Comparison of ENCODE assay signal across 20 cellular contexts in the genomic region with DNA sequence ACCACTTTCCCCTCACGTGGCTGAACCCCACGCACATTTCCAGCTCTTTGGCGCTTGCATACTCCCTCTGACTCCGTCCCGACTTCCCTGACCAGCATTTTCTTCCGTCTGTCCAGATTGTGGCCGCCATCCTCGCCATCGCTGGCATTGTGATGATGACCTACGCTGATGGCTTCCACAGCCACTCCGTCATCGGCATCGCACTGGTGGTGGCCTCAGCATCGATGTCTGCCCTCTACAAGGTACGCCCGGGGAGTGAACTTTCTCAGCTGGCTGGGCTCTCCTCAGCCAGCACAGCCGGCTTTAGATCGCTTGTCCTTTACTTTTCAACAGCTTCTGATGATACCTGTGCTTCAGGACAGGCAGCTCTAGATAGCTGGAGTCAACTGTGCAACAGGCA.
"Had no signal": no experiment of that assay in that cellular context is flagged by ENCODE, and none has a peak within 500 bp of the region (broad histone marks: within the 10 kb centered on the region; RNA-seq: fewer than 3 reads in every experiment).

No MANE protein-coding gene starts in this region.

- H3K27me3 ChIP-seq: adrenal gland, breast epithelium, hepatocyte, neural progenitor cell, testis had no signal

- H3K9me3 Mint-ChIP-seq: mesothelial cell of epicardium; neural progenitor cell; T-helper 1 cell treated with Interleukin-12 subunit alpha and Interleukin-12 subunit beta and Interleukin-4 antibody, amounts not matched to agents 30 μg/mL and 1 μg/mL, for 36 hours; type B pancreatic cell had no signal

- H3K4me1 ChIP-seq: adrenal gland, breast epithelium, lower lobe of right lung, neural progenitor cell, testis had no signal

- H3K4me2 ChIP-seq: hepatocyte, neural progenitor cell had no signal

- H3K4me3 Mint-ChIP-seq: mesothelial cell of epicardium; neural progenitor cell; T-helper 1 cell treated with Interleukin-12 subunit alpha and Interleukin-12 subunit beta and Interleukin-4 antibody, amounts not matched to agents 30 μg/mL and 1 μg/mL, for 36 hours; type B pancreatic cell had no signal

- H2AFZ ChIP-seq: hepatocyte, neural progenitor cell had no signal

- H3K9ac ChIP-seq: neural progenitor cell had no signal

- H3K27ac ChIP-seq: adrenal gland, breast epithelium, hepatocyte, lower lobe of right lung, neural progenitor cell, testis had no signal

- H3K27ac Mint-ChIP-seq: mesothelial cell of epicardium; neural progenitor cell; progenitor cell of endocrine pancreas; T-helper 1 cell treated with Interleukin-12 subunit alpha and Interleukin-12 subunit beta and Interleukin-4 antibody, amounts not matched to agents 30 μg/mL and 1 μg/mL, for 36 hours; type B pancreatic cell had no signal

- H3K9me3 ChIP-seq: adrenal gland, breast epithelium, lower lobe of right lung, testis had no signal

- H3K4me3 ChIP-seq: adrenal gland, breast epithelium, hepatocyte, lower lobe of right lung, neural progenitor cell, testis had no signal

- H3K4me1 Mint-ChIP-seq: mesothelial cell of epicardium had no signal

- H3K36me3 Mint-ChIP-seq: mesothelial cell of epicardium, type B pancreatic cell had no signal

- ATAC-seq: activated CD4-positive, CD25-positive, alpha-beta regulatory T cell treated with anti-CD3 and anti-CD28 coated beads, Interleukin-2, amount 50 U/mL, for 24 hours; left colon; lower lobe of right lung had no signal

- H3K36me3 ChIP-seq: adrenal gland, breast epithelium, lower lobe of right lung, neural progenitor cell had no signal

- DNase-seq: activated CD4-positive, alpha-beta T cell treated with anti-CD3 and anti-CD28 coated beads, Interleukin-2, amount 50 U/mL, for 48 hours; activated naive CD4-positive, alpha-beta T cell treated with Interleukin-2 at 50 U/mL for 16 hours; adrenal gland; cerebellar nuclear complex; cortex of kidney; effector CD4-positive, alpha-beta T cell; foreskin fibroblast; left colon; lower lobe of right lung; stimulated activated CD4-positive, alpha-beta T cell treated with anti-CD3 and anti-CD28 coated beads, Interleukin-12 subunit alpha, Interleukin-12 subunit beta, amount 100 ng/mL, for 4 hours; stimulated activated CD4-positive, alpha-beta T cell treated with anti-CD3 and anti-CD28 coated beads, Interleukin-1b, Interleukin-23, amount 100 ng/mL, for 48 hours; testis had no signal

- H3K79me2 ChIP-seq: hepatocyte had no signal
